ENCODE assay signal across 19 cellular contexts in genomic region chr12:57416039-57416996, GRCh38. TPM values are rescaled to one million over a fixed set of nuclear protein-coding genes. Genes with fewer than 3 reads are reported as not detected.
A peak's percentile ranks its signal among the peaks of the same experiment; 100 is the strongest.
DNase-seq lines count a peak whose midpoint lies in the region; ATAC-seq and TF ChIP-seq lines count a peak whose summit lies in the region.
"Had no signal": no experiment of that assay in that cellular context is flagged by ENCODE, and none has a peak within 500 bp of the region (broad histone marks: within the 10 kb centered on the region; RNA-seq: fewer than 3 reads in every experiment).

No MANE protein-coding gene starts in this region.

- H3K36me3 ChIP-seq in adipocyte (ENCODE audit: control insufficient read depth, insufficient read depth, low read length, severe bottlenecking) (no peaks in the 10 kb centered on the region), vagina (no peaks in the 10 kb centered on the region)
- H3K36me3 ChIP-seq: BE2C had no signal

- DNase-seq in AG10803 (ENCODE audit: low read depth) (peak; percentile 5), HFFc6 (peak; percentile 13), adipocyte (ENCODE audit: low read depth) (peak; percentile 21), kidney tubule cell (ENCODE audit: low spot score) (peak; percentile 30), vagina (ENCODE audit: extremely low spot score in 2 of 2) (no peak), GM10248 (ENCODE audit: extremely low spot score) (no peak), GM03348 (ENCODE audit: low spot score) (no peak)
- DNase-seq: BE2C, MM.1S, NCI-H2171 treated with DMSO at 0.1 percent for 48 hours had no signal

- no peak overlapping the region for H3K4me3 Mint-ChIP-seq in HFFc6
- H3K4me3 Mint-ChIP-seq: activated naive CD4-positive, alpha-beta T cell treated with anti-CD3 and anti-CD28 coated beads, Interleukin-2, amount 50 U/mL, for 24 hours; type B pancreatic cell had no signal

- peaks cover 14% of the 10 kb centered on the region for H3K4me1 ChIP-seq in adipocyte (ENCODE audit: control insufficient read depth, insufficient read depth, low read length)
- H3K4me1 ChIP-seq in vagina = peaks cover 17% of the 10 kb centered on the region
- H3K4me1 ChIP-seq: BE2C had no signal

- H3K27me3 Mint-ChIP-seq in HFFc6 (ENCODE audit: insufficient read depth) = no peaks in the 10 kb centered on the region
- H3K27me3 Mint-ChIP-seq: activated naive CD4-positive, alpha-beta T cell treated with anti-CD3 and anti-CD28 coated beads, Interleukin-2, amount 50 U/mL, for 24 hours; type B pancreatic cell had no signal

- peaks cover 41% of the 10 kb centered on the region for H3K4me1 Mint-ChIP-seq in HFFc6 (ENCODE audit: low read depth)

- intact Hi-C loops in vagina (cut with DNase I) = no loop called here

- TF ChIP-seq CTCF in AG10803 (conservative IDR thresholded peaks at IDR 0.05; ENCODE audit: low read length) (no peak), HFFc6 (IDR thresholded peaks at IDR 0.05) (no peak), vagina (IDR thresholded peaks at IDR 0.05) (no peak), GM10248 (IDR thresholded peaks at IDR 0.05; ENCODE audit: control extremely low read depth, extremely low read depth, low read depth, missing control alignments) (no peak)

- POLR2A ChIA-PET in GM10248 (lab: Yijun Ruan, JAX) = no interaction called here

- no peak for TF ChIP-seq POLR2A in vagina (IDR thresholded peaks at IDR 0.05)

- no peaks in the 10 kb centered on the region for H3K9me3 Mint-ChIP-seq in HFFc6
- H3K9me3 Mint-ChIP-seq: activated naive CD4-positive, alpha-beta T cell treated with anti-CD3 and anti-CD28 coated beads, Interleukin-2, amount 50 U/mL, for 24 hours; type B pancreatic cell had no signal

- H3K9me3 ChIP-seq in adipocyte (ENCODE audit: control insufficient read depth, low read length) (no peaks in the 10 kb centered on the region), vagina (no peaks in the 10 kb centered on the region)
- H3K9me3 ChIP-seq: BE2C had no signal

- H3K4me3 ChIP-seq in AG10803 (ENCODE audit: low read length) (no peak overlapping the region), adipocyte (ENCODE audit: low read length) (no peak overlapping the region), vagina (no peak overlapping the region)
- H3K4me3 ChIP-seq: SK-N-MC had no signal

- 0 out of 2 replicates have a peak, but pooled peaks cover 5% of the 10 kb centered on the region for H3K36me3 Mint-ChIP-seq in HFFc6 (ENCODE audit: low read depth)

- H3K27ac ChIP-seq in vagina = no peak overlapping the region
- H3K27ac ChIP-seq: VCaP had no signal

- CTCF ChIA-PET in GM10248 (lab: Yijun Ruan, JAX) = interaction anchor here (1.3 kb wide), 1 partner anchor 55 kb away, joined by 3 read pairs; no protein-coding TSS in a partner anchor

- no peak overlapping the region for H3K9ac ChIP-seq in adipocyte (ENCODE audit: low read length)

- peak overlapping the region; percentile 60 for H3K27ac Mint-ChIP-seq in HFFc6
- H3K27ac Mint-ChIP-seq: type B pancreatic cell had no signal

- H3K27me3 ChIP-seq in adipocyte (replicated peaks; ENCODE audit: control insufficient read depth, insufficient read depth, low read length) = no peaks in the 10 kb centered on the region
- H3K27me3 ChIP-seq in vagina = no peaks in the 10 kb centered on the region
- H3K27me3 ChIP-seq: BE2C had no signal

- no peak for ATAC-seq in HG03045 (IDR thresholded peaks at IDR 0.05; ENCODE audit: unreplicated experiment)

RNA-seq across cellular contexts. Expression of gene R3HDM2, which starts 14.5 kb away (rescaled TPM):
- 10 to 100 TPM; 33.7 to 39.4 (median 37.9) TPM for total RNA-seq in HFFc6 (2021; fragmentation: NEBNext Ultra II Directional; extraction: Animal tissue kit (Norgen Biotek cat#: 25700))
- 44.2 TPM for total RNA-seq in vagina

RNA-seq across cellular contexts. Expression of gene INHBC, which starts 18.3 kb away (rescaled TPM):
- not detected for total RNA-seq in HFFc6 (2021; fragmentation: NEBNext Ultra II Directional; extraction: Animal tissue kit (Norgen Biotek cat#: 25700))
- not detected for total RNA-seq in vagina
- total RNA-seq: chondrocyte, epithelial cell of proximal tubule, posterior vena cava had no signal

RNA-seq across cellular contexts. Expression of gene INHBE, which starts 38.8 kb away (rescaled TPM):
- under 1 TPM in 5 of 6 experiments, not detected in 1; 0.12 to 0.34 (median 0.18) TPM for total RNA-seq in HFFc6 (2021; fragmentation: NEBNext Ultra II Directional; extraction: Animal tissue kit (Norgen Biotek cat#: 25700))
- total RNA-seq in vagina = not detected
- total RNA-seq: mononuclear cell, posterior vena cava had no signal

RNA-seq across cellular contexts. Expression of gene GLI1, which starts 43.3 kb away (rescaled TPM):
- 1 to 10 TPM; 3.9 to 5.8 (median 4.6) TPM for total RNA-seq in HFFc6 (2021; fragmentation: NEBNext Ultra II Directional; extraction: Animal tissue kit (Norgen Biotek cat#: 25700))
- total RNA-seq in vagina = 0.25 TPM
- total RNA-seq: epithelial cell of proximal tubule had no signal

Comparison
In these comparisons a context has a peak if more than half of its experiments do, and no peak if none do; other contexts are left out.
1. DNase-seq: peak in AG10803 (single experiment), HFFc6 (single experiment), adipocyte (single experiment) and kidney tubule cell (single experiment); none in vagina (0 of 2), GM10248 (single experiment) and GM03348 (single experiment).